In genomic region chr10:34641913-34642558, GRCh38 we compare ENCODE assay signal across 19 cellular contexts.
DNase-seq lines count a peak whose midpoint lies in the region; ATAC-seq and TF ChIP-seq lines count a peak whose summit lies in the region.
"Had no signal": no experiment of that assay in that cellular context is flagged by ENCODE, and none has a peak within 500 bp of the region (broad histone marks: within the 10 kb centered on the region; RNA-seq: fewer than 3 reads in every experiment).

No MANE protein-coding gene starts in this region.

- H3K9me3 ChIP-seq in HEK293 (ENCODE audit: control insufficient read depth, insufficient read depth, low read depth, low read length) (no peaks in the 10 kb centered on the region), neuronal stem cell (replicated peaks in 1 of 2; ENCODE audit: control insufficient read depth in 2 of 2, insufficient read depth in 1 of 2, low read depth in 1 of 2, low read length in 2 of 2) (no peaks in the 10 kb centered on the region)
- H3K9me3 ChIP-seq: body of pancreas, pancreas, testis had no signal

- no peaks in the 10 kb centered on the region for H3K27me3 ChIP-seq in neuronal stem cell (ENCODE audit: control insufficient read depth in 3 of 3, insufficient read depth in 3 of 3, low read depth in 1 of 3, low read length in 3 of 3)
- H3K27me3 ChIP-seq: body of pancreas, pancreas, testis had no signal

- H3K27ac ChIP-seq in HEK293 (ENCODE audit: extremely low read depth, low read depth, low read length): no peak overlapping the region
- H3K27ac ChIP-seq in neuronal stem cell (replicated peaks; ENCODE audit: low read length): no peak overlapping the region
- H3K27ac ChIP-seq: body of pancreas, pancreas, testis had no signal

- H3K36me3 ChIP-seq in HEK293 (ENCODE audit: control insufficient read depth in 2 of 2, insufficient read depth in 1 of 2, low read length in 2 of 2): no peaks in the 10 kb centered on the region
- no peaks in the 10 kb centered on the region for H3K36me3 ChIP-seq in neuronal stem cell (replicated peaks in 1 of 2; ENCODE audit: control insufficient read depth in 2 of 2, insufficient read depth in 2 of 2, low read length in 2 of 2)
- H3K36me3 ChIP-seq: pancreas had no signal

- peaks cover 2% of the 10 kb centered on the region for H3K79me1 ChIP-seq in neuronal stem cell (ENCODE audit: low read depth, low read length)

- H3K4me1 ChIP-seq in HEK293 (ENCODE audit: control insufficient read depth, insufficient read depth, low read length) (no peaks in the 10 kb centered on the region), neuronal stem cell (ENCODE audit: control insufficient read depth in 2 of 2, insufficient read depth in 1 of 2, low read depth in 1 of 2, low read length in 2 of 2) (peaks cover under 1 to 12% of the 10 kb centered on the region in 2 donors)

- H2BK12ac ChIP-seq in neuronal stem cell (ENCODE audit: low read length): no peak overlapping the region

- CTCF ChIA-PET in HEK293 (lab: Yijun Ruan, JAX): no interaction called here

- H3K14ac ChIP-seq in neuronal stem cell (ENCODE audit: low read length): no peak overlapping the region

- H3K4me3 ChIP-seq in HEK293 (ENCODE audit: low read depth, low read length) (no peak overlapping the region), neuronal stem cell (ENCODE audit: low read length in 2 of 2) (no peak overlapping the region)
- H3K4me3 ChIP-seq: body of pancreas, pancreas, testis had no signal

- TF ChIP-seq CTCF in HEK293 (tag by site-specific recombination; IDR thresholded peaks at IDR 0.05): no peak

- H2BK15ac ChIP-seq in neuronal stem cell (ENCODE audit: low read length): no peak overlapping the region

- H3K23ac ChIP-seq in neuronal stem cell (ENCODE audit: low read depth, low read length, poor library complexity): no peak overlapping the region

- H4K8ac ChIP-seq in neuronal stem cell (ENCODE audit: low read depth, low read length): no peak overlapping the region

- H3K18ac ChIP-seq in neuronal stem cell (ENCODE audit: low read length): peak overlapping the region; percentile 75

- POLR2A ChIA-PET in HEK293 (lab: Yijun Ruan, JAX): no interaction called here

- H3K4ac ChIP-seq in neuronal stem cell (ENCODE audit: low read length): no peak overlapping the region

- ATAC-seq in esophagus mucosa (peak; percentile 41), HG02981 (IDR thresholded peaks at IDR 0.05; ENCODE audit: unreplicated experiment) (no peak)
- ATAC-seq: body of pancreas, pancreas had no signal

- no peak overlapping the region for H2BK120ac ChIP-seq in neuronal stem cell (ENCODE audit: low read depth, low read length)

- H2AK5ac ChIP-seq in neuronal stem cell (ENCODE audit: low read depth, low read length): peak overlapping the region; percentile 39

- no peak overlapping the region for H3K9ac ChIP-seq in neuronal stem cell (ENCODE audit: low read depth, low read length, poor library complexity)

- WGBS in neuronal stem cell (ENCODE audit: extremely low coverage in 2 of 2, insufficient read length in 2 of 2, insufficient replicate concordance in 1 of 2), 2 donors: no CpG with 5 or more reads among the region's 12 CpGs

- H2BK5ac ChIP-seq in neuronal stem cell (ENCODE audit: low read length): peak overlapping the region; percentile 46

- H4K91ac ChIP-seq in neuronal stem cell (ENCODE audit: low read depth, low read length, poor library complexity): no peak overlapping the region

- no peak overlapping the region for H2AFZ ChIP-seq in neuronal stem cell (ENCODE audit: low read length)

- H3K4me2 ChIP-seq in neuronal stem cell (ENCODE audit: insufficient read depth, low read length, poor library complexity, severe bottlenecking): no peak overlapping the region

- DNase-seq in DMS 273 (lab: John Stamatoyannopoulos, UW; ENCODE audit: unreplicated experiment) (peak; percentile 59), neuronal stem cell (ENCODE audit: low spot score) (no peak), A172 (ENCODE audit: low spot score) (no peak), NCI-H1105 (lab: John Stamatoyannopoulos, UW) (no peak)
- DNase-seq: activated B cell treated with CpG ODN at 0.5 μM for 24 hours; activated CD4-positive, alpha-beta T cell treated with anti-CD3 and anti-CD28 coated beads, Interleukin-2, amount 50 U/mL, for 48 hours; activated effector memory CD4-positive, alpha-beta T cell treated with anti-CD3 and anti-CD28 coated beads, Interleukin-2, amount 50 U/mL, for 16 hours; body of pancreas; effector CD8-positive, alpha-beta T cell; NCI-H1417; NCI-H2107; NCI-H510A treated with DMSO at 0.1 percent for 48 hours; RPMI8226; T-helper 9 cell; testis had no signal

TF ChIP-seq in HEK293, 187 proteins besides CTCF, POLR2A, EP300 and RAD21:
- TF ChIP-seq, protein P1, sequence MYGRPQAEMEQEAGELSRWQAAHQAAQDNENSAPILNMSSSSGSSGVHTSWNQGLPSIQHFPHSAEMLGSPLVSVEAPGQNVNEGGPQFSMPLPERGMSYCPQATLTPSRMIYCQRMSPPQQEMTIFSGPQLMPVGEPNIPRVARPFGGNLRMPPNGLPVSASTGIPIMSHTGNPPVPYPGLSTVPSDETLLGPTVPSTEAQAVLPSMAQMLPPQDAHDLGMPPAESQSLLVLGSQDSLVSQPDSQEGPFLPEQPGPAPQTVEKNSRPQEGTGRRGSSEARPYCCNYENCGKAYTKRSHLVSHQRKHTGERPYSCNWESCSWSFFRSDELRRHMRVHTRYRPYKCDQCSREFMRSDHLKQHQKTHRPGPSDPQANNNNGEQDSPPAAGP (tag by site-specific recombination; IDR thresholded peaks at IDR 0.05): peak; percentile 57
- TF ChIP-seq, protein P2, sequence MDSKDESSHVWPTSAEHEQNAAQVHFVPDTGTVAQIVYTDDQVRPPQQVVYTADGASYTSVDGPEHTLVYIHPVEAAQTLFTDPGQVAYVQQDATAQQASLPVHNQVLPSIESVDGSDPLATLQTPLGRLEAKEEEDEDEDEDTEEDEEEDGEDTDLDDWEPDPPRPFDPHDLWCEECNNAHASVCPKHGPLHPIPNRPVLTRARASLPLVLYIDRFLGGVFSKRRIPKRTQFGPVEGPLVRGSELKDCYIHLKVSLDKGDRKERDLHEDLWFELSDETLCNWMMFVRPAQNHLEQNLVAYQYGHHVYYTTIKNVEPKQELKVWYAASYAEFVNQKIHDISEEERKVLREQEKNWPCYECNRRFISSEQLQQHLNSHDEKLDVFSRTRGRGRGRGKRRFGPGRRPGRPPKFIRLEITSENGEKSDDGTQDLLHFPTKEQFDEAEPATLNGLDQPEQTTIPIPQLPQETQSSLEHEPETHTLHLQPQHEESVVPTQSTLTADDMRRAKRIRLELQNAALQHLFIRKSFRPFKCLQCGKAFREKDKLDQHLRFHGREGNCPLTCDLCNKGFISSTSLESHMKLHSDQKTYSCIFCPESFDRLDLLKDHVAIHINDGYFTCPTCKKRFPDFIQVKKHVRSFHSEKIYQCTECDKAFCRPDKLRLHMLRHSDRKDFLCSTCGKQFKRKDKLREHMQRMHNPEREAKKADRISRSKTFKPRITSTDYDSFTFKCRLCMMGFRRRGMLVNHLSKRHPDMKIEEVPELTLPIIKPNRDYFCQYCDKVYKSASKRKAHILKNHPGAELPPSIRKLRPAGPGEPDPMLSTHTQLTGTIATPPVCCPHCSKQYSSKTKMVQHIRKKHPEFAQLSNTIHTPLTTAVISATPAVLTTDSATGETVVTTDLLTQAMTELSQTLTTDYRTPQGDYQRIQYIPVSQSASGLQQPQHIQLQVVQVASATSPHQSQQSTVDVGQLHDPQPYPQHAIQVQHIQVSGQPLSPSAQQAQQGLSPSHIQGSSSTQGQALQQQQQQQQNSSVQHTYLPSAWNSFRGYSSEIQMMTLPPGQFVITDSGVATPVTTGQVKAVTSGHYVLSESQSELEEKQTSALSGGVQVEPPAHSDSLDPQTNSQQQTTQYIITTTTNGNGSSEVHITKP (tag by site-specific recombination; IDR thresholded peaks at IDR 0.05): no peak
- TF ChIP-seq KLF1 (tag by site-specific recombination; IDR thresholded peaks at IDR 0.05) (peak; percentile 54), ZNF776 (tag by site-specific recombination; IDR thresholded peaks at IDR 0.05; ENCODE audit: borderline replicate concordance) (no peak), GLIS2 (tag by site-specific recombination; IDR thresholded peaks at IDR 0.05) (0 out of 2 replicates have a peak, but pooled peaks have one; percentile 15), ZNF157 (tag by site-specific recombination; IDR thresholded peaks at IDR 0.05) (no peak), ZNF677 (tag by site-specific recombination; IDR thresholded peaks at IDR 0.05) (no peak)
